In genomic region chr6:83067448-83068413, GRCh38 we compare ENCODE assay signal across 8 cellular contexts. TPM values are rescaled to one million over a fixed set of nuclear protein-coding genes. Genes with fewer than 3 reads are reported as not detected.
DNase-seq lines count a peak whose midpoint lies in the region; ATAC-seq, FAIRE-seq and TF ChIP-seq lines count a peak whose summit lies in the region.

A gene with protein sequence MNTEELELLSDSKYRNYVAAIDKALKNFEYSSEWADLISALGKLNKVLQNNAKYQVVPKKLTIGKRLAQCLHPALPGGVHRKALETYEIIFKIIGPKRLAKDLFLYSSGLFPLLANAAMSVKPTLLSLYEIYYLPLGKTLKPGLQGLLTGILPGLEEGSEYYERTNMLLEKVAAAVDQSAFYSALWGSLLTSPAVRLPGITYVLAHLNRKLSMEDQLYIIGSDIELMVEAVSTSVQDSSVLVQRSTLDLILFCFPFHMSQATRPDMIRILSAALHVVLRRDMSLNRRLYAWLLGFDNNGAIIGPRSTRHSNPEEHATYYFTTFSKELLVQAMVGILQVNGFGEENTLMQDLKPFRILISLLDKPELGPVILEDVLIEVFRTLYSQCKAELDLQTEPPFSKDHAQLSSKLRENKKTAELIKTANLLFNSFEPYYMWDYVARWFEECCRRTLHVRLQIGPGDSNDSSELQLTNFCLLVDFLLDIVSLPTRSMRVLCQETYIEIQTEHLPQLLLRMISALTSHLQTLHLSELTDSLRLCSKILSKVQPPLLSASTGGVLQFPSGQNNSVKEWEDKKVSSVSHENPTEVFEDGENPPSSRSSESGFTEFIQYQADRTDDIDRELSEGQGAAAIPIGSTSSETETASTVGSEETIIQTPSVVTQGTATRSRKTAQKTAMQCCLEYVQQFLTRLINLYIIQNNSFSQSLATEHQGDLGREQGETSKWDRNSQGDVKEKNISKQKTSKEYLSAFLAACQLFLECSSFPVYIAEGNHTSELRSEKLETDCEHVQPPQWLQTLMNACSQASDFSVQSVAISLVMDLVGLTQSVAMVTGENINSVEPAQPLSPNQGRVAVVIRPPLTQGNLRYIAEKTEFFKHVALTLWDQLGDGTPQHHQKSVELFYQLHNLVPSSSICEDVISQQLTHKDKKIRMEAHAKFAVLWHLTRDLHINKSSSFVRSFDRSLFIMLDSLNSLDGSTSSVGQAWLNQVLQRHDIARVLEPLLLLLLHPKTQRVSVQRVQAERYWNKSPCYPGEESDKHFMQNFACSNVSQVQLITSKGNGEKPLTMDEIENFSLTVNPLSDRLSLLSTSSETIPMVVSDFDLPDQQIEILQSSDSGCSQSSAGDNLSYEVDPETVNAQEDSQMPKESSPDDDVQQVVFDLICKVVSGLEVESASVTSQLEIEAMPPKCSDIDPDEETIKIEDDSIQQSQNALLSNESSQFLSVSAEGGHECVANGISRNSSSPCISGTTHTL (N-terminal part only) (plus strand): TSS chr6:83067671. CDS start chr6:83096978, 29,307 bp downstream.

- H3K9ac ChIP-seq in Karpas-422 (ENCODE audit: low read length) = peak within 1 kb of the TSS; percentile 86

- no peaks in the 10 kb centered on the region for H3K9me3 ChIP-seq in Karpas-422 (ENCODE audit: low read length)
- H3K9me3 ChIP-seq in esophagus muscularis mucosa = no peaks in the 10 kb centered on the region

- TF ChIP-seq POLR2A in esophagus muscularis mucosa (IDR thresholded peaks at IDR 0.05; ENCODE audit: low read depth) = no peak

- peak in 2 of 3 experiments; percentile 96 to 98 for TF ChIP-seq CTCF in esophagus muscularis mucosa (IDR thresholded peaks at IDR 0.05)

- peak within 1 kb of the TSS; percentile 94 for H3K27ac ChIP-seq in Karpas-422 (ENCODE audit: low read length)
- peak within 1 kb of the TSS; percentile 92 to 95 (median 94) for H3K27ac ChIP-seq in esophagus muscularis mucosa (replicated peaks in 1 of 4)

- no peaks in the 10 kb centered on the region for H3K27me3 ChIP-seq in Karpas-422 (ENCODE audit: low read length)
- no peaks in the 10 kb centered on the region for H3K27me3 ChIP-seq in esophagus muscularis mucosa

- H3K4me1 ChIP-seq in Karpas-422 (ENCODE audit: low read length) (peaks cover 68% of the 10 kb centered on the region), esophagus muscularis mucosa (peaks cover 37 to 69% (median 56%) of the 10 kb centered on the region in 4 donors)

- DNase-seq in Daoy (ENCODE audit: low read depth) (peak; percentile 97), Karpas-422 (peak; percentile 99), RCC 7860 (ENCODE audit: low spot score) (peak; percentile 80), activated T-helper 1 cell treated with Interleukin-2 at 50 U/mL for 16 hours (ENCODE audit: low read depth) (peak; percentile 93), esophagus muscularis mucosa (ENCODE audit: extremely low spot score) (peak; percentile 98), myocyte (ENCODE audit: low read depth) (peak; percentile 95)
- DNase-seq in stimulated activated CD8-positive, alpha-beta memory T cell treated with anti-CD3 and anti-CD28 coated beads, Interleukin-7, amount 100 ng/mL, for 48 hours (ENCODE audit: extremely low read depth in 1 of 2, low read depth in 1 of 2) = peak; percentile 93 to 95

- no peaks in the 10 kb centered on the region for H4K20me1 ChIP-seq in Karpas-422 (ENCODE audit: insufficient read depth, low read depth, low read length)

- H3K4me2 ChIP-seq in Karpas-422 (ENCODE audit: low read depth, low read length, poor library complexity, severe bottlenecking) = peak within 1 kb of the TSS; percentile 85

- H3K79me2 ChIP-seq in Karpas-422 (ENCODE audit: low read length) = peaks cover 78% of the 10 kb centered on the region

- WGBS in esophagus muscularis mucosa = under 1% methylated on average over 29 of the region's 77 CpGs

- H2AFZ ChIP-seq in Karpas-422 (ENCODE audit: low read length) = peak within 1 kb of the TSS; percentile 44

- ATAC-seq in GM21825 (IDR thresholded peaks at IDR 0.05; ENCODE audit: unreplicated experiment) = peak; percentile 84

- intact Hi-C loops in esophagus muscularis mucosa (cut with DNase I) = loop anchor here (2.0 to 10.0 kb wide), 4 partner anchors 51 to 445 kb away; partner anchors contain the start of genes PGM3, PRSS35 and RWDD2A

- H3K36me3 ChIP-seq in Karpas-422 (ENCODE audit: insufficient read depth, low read length) = peaks cover 3% of the 10 kb centered on the region; the same call in 1 of the 2 replicates
- H3K36me3 ChIP-seq in esophagus muscularis mucosa = no peaks in the 10 kb centered on the region

- peak; percentile 75 for FAIRE-seq in RCC 7860 (lab: Jason Lieb, UNC)

- H3K9me2 ChIP-seq in Karpas-422 (replicated peaks; ENCODE audit: insufficient read depth, low read length) = no peaks in the 10 kb centered on the region

- no peak for TF ChIP-seq EP300 in esophagus muscularis mucosa (IDR thresholded peaks at IDR 0.05)

- H3K4me3 ChIP-seq in Karpas-422 (ENCODE audit: low read length) = peak within 1 kb of the TSS; percentile 86
- peak within 1 kb of the TSS; percentile 71 to 94 (median 89) for H3K4me3 ChIP-seq in esophagus muscularis mucosa

RNA-seq across cellular contexts. Expression of the gene that starts here (rescaled TPM):
- 18.4 and 20.1 TPM in 2 replicates for total RNA-seq in Daoy (2014; rRNA removed; shearing (Covaris generic))
- total RNA-seq in Karpas-422 (2014; rRNA removed; shearing (Covaris generic); ENCODE audit: low replicate concordance) = 33.6 and 50.2 TPM in 2 replicates
- 10 to 100 TPM; 33.2 to 46.9 (median 34.1) TPM for total RNA-seq in esophagus muscularis mucosa
- total RNA-seq in myocyte = 31.6 and 38.3 TPM in 2 replicates
- polyA plus RNA-seq in myocyte (2012) = 5.6 TPM

Comparison
In these comparisons a context has a peak if more than half of its experiments do, and no peak if none do; other contexts are left out.
1. Peak in every context shown above with its lines: DNase-seq, ATAC-seq, H3K4me3 ChIP-seq and H3K27ac ChIP-seq.